21 cellular contexts compared by ENCODE assay signal in the genomic region with DNA sequence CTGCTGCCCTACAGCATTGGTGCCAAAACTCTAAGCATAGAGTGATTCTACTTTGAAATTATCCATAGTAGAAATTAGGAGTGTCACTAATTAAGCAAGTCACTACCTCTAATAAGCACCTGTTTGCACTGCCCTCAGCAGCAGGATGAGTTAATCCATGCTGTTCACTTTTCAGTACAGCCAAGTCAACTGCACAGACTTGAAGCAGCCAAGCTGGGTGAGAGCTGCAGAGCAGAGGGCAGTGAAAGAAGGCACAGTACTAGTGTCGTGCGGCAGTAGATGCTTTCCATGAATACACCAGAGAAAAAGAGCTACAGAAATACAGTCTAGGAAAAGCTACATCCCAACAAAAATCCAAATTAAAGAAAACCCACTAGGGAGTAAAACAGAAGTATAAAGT.
DNase-seq lines count a peak whose midpoint lies in the region; ATAC-seq and TF ChIP-seq lines count a peak whose summit lies in the region.
"Had no signal": no experiment of that assay in that cellular context is flagged by ENCODE, and none has a peak within 500 bp of the region (broad histone marks: within the 10 kb centered on the region; RNA-seq: fewer than 3 reads in every experiment).

No MANE protein-coding gene starts in this region.

- H3K4me1 Mint-ChIP-seq in WTC11, result peaks cover 12% of the 10 kb centered on the region
- H3K4me1 Mint-ChIP-seq in stimulated activated effector memory CD8-positive, alpha-beta T cell treated with anti-CD3 and anti-CD28 coated beads, Interleukin-12 subunit alpha, Interleukin-12 subunit beta, amount 100 ng/mL, for 72 hours, result peaks cover 5% of the 10 kb centered on the region

- no peaks in the 10 kb centered on the region for H3K27me3 Mint-ChIP-seq in WTC11 (ENCODE audit: low read depth)

- H3K27me3 ChIP-seq in left lung, result no peaks in the 10 kb centered on the region

- peaks cover 7 to 9% of the 10 kb centered on the region in 2 donors for H3K4me1 ChIP-seq in left lung

- no peak overlapping the region for H3K27ac ChIP-seq in left lung
- H3K27ac ChIP-seq: 22Rv1, RWPE1 had no signal

- H3K27ac Mint-ChIP-seq in WTC11, result peak overlapping the region; percentile 8
- peak overlapping the region; percentile 10 for H3K27ac Mint-ChIP-seq in stimulated activated effector memory CD8-positive, alpha-beta T cell treated with anti-CD3 and anti-CD28 coated beads, Interleukin-12 subunit alpha, Interleukin-12 subunit beta, amount 100 ng/mL, for 72 hours
- H3K27ac Mint-ChIP-seq: CD8-positive, alpha-beta T cell had no signal

- H3K4me3 ChIP-seq in left lung, result no peak overlapping the region

- intact Hi-C loops in left lung (cut with DNase I), result no loop called here

- CTCF ChIA-PET in WTC11 (lab: Charles Lee), result no interaction called here

- DNase-seq in NCI-H82 (lab: John Stamatoyannopoulos, UW) (peak; percentile 36), NCI-H82 treated with DMSO at 0.1 percent for 48 hours (lab: John Stamatoyannopoulos, UW; ENCODE audit: unreplicated experiment) (no peak), WTC11 (ENCODE audit: low spot score) (no peak), left lung (no peak), NCI-H69 (lab: John Stamatoyannopoulos, UW) (no peak)
- DNase-seq in stimulated activated effector memory CD8-positive, alpha-beta T cell treated with anti-CD3 and anti-CD28 coated beads, Interleukin-12 subunit alpha, Interleukin-12 subunit beta, amount 100 ng/mL, for 72 hours (ENCODE audit: low spot score in 2 of 2), result no peak
- DNase-seq in stimulated activated CD4-positive, alpha-beta T cell treated with anti-CD3 and anti-CD28 coated beads, Interleukin-4, amount 100 ng/mL, for 4 hours, result no peak
- DNase-seq: Calu3; CD8-positive, alpha-beta T cell; DMS153; KBM-7; MM.1S; NCI-H1048; NCI-H1417 treated with DMSO at 0.1 percent for 48 hours; NCI-H187; NK-92 treated with Interleukin-12 subunit alpha and Interleukin-12 subunit beta, amount 100 ng/mL, for 24 hours; SHP77 treated with DMSO at 0.1 percent for 48 hours; SK-N-SH had no signal

- H3K36me3 ChIP-seq in left lung, result peaks cover 0 to 24% of the 10 kb centered on the region in 2 donors

- TF ChIP-seq CTCF in WTC11 (IDR thresholded peaks at IDR 0.05) (no peak), left lung (IDR thresholded peaks at IDR 0.05) (no peak)

- no peak overlapping the region for H3K4me3 Mint-ChIP-seq in WTC11
- no peak overlapping the region for H3K4me3 Mint-ChIP-seq in stimulated activated effector memory CD8-positive, alpha-beta T cell treated with anti-CD3 and anti-CD28 coated beads, Interleukin-12 subunit alpha, Interleukin-12 subunit beta, amount 100 ng/mL, for 72 hours
- H3K4me3 Mint-ChIP-seq: CD8-positive, alpha-beta T cell had no signal

- ATAC-seq in WTC11 (no peak), left lung (peak; percentile 7), GM19035 (IDR thresholded peaks at IDR 0.05; ENCODE audit: unreplicated experiment) (no peak)
- ATAC-seq in stimulated activated effector memory CD8-positive, alpha-beta T cell treated with anti-CD3 and anti-CD28 coated beads, Interleukin-12 subunit alpha, Interleukin-12 subunit beta, amount 100 ng/mL, for 72 hours, result no peak
- ATAC-seq: CD8-positive, alpha-beta T cell had no signal

- H3K9me3 ChIP-seq in left lung, result no peaks in the 10 kb centered on the region
- H3K9me3 ChIP-seq: SK-N-SH had no signal

- peaks cover 15% of the 10 kb centered on the region for H3K36me3 Mint-ChIP-seq in WTC11
- no peaks in the 10 kb centered on the region for H3K36me3 Mint-ChIP-seq in stimulated activated effector memory CD8-positive, alpha-beta T cell treated with anti-CD3 and anti-CD28 coated beads, Interleukin-12 subunit alpha, Interleukin-12 subunit beta, amount 100 ng/mL, for 72 hours

- H3K9me3 Mint-ChIP-seq in WTC11, result no peaks in the 10 kb centered on the region
- H3K9me3 Mint-ChIP-seq in stimulated activated effector memory CD8-positive, alpha-beta T cell treated with anti-CD3 and anti-CD28 coated beads, Interleukin-12 subunit alpha, Interleukin-12 subunit beta, amount 100 ng/mL, for 72 hours, result no peaks in the 10 kb centered on the region
- H3K9me3 Mint-ChIP-seq: CD8-positive, alpha-beta T cell had no signal

- POLR2A ChIA-PET in WTC11 (lab: Charles Lee), result no interaction called here

TF ChIP-seq in WTC11, 78 proteins besides CTCF, POLR2A, EP300 and RAD21:
- TF ChIP-seq CREB1 (CRISPR knock-in tag; IDR thresholded peaks at IDR 0.05) (no peak), PRRX2 (CRISPR knock-in tag; IDR thresholded peaks at IDR 0.05) (no peak), NFE2L1 (CRISPR knock-in tag; IDR thresholded peaks at IDR 0.05) (no peak), HMGA2 (CRISPR knock-in tag; IDR thresholded peaks at IDR 0.05) (no peak), MXD4 (CRISPR knock-in tag; IDR thresholded peaks at IDR 0.05; ENCODE audit: borderline replicate concordance) (no peak), SOX15 (CRISPR knock-in tag; IDR thresholded peaks at IDR 0.05) (no peak), FOXK1 (CRISPR knock-in tag; IDR thresholded peaks at IDR 0.05) (no peak), JAZF1 (CRISPR knock-in tag; IDR thresholded peaks at IDR 0.05) (no peak), ZNF317 (CRISPR knock-in tag; IDR thresholded peaks at IDR 0.05; ENCODE audit: borderline replicate concordance, low read depth) (no peak), OVOL2 (CRISPR knock-in tag; IDR thresholded peaks at IDR 0.05; ENCODE audit: borderline replicate concordance) (no peak)
- TF ChIP-seq, protein P1, sequence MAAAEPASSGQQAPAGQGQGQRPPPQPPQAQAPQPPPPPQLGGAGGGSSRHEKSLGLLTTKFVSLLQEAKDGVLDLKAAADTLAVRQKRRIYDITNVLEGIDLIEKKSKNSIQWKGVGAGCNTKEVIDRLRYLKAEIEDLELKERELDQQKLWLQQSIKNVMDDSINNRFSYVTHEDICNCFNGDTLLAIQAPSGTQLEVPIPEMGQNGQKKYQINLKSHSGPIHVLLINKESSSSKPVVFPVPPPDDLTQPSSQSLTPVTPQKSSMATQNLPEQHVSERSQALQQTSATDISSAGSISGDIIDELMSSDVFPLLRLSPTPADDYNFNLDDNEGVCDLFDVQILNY (CRISPR knock-in tag; IDR thresholded peaks at IDR 0.05), result no peak
- TF ChIP-seq, protein P2, sequence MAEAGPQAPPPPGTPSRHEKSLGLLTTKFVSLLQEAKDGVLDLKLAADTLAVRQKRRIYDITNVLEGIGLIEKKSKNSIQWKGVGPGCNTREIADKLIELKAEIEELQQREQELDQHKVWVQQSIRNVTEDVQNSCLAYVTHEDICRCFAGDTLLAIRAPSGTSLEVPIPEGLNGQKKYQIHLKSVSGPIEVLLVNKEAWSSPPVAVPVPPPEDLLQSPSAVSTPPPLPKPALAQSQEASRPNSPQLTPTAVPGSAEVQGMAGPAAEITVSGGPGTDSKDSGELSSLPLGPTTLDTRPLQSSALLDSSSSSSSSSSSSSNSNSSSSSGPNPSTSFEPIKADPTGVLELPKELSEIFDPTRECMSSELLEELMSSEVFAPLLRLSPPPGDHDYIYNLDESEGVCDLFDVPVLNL (CRISPR knock-in tag; IDR thresholded peaks at IDR 0.05; ENCODE audit: borderline replicate concordance, low read depth), result no peak
- TF ChIP-seq, protein P3, sequence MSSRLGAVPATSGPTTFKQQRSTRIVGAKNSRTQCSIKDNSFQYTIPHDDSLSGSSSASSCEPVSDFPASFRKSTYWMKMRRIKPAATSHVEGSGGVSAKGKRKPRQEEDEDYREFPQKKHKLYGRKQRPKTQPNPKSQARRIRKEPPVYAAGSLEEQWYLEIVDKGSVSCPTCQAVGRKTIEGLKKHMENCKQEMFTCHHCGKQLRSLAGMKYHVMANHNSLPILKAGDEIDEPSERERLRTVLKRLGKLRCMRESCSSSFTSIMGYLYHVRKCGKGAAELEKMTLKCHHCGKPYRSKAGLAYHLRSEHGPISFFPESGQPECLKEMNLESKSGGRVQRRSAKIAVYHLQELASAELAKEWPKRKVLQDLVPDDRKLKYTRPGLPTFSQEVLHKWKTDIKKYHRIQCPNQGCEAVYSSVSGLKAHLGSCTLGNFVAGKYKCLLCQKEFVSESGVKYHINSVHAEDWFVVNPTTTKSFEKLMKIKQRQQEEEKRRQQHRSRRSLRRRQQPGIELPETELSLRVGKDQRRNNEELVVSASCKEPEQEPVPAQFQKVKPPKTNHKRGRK (CRISPR knock-in tag; IDR thresholded peaks at IDR 0.05; ENCODE audit: borderline replicate concordance), result no peak
- TF ChIP-seq, protein P4, sequence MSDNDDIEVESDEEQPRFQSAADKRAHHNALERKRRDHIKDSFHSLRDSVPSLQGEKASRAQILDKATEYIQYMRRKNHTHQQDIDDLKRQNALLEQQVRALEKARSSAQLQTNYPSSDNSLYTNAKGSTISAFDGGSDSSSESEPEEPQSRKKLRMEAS (CRISPR knock-in tag; IDR thresholded peaks at IDR 0.05), result no peak
- TF ChIP-seq, protein P5, sequence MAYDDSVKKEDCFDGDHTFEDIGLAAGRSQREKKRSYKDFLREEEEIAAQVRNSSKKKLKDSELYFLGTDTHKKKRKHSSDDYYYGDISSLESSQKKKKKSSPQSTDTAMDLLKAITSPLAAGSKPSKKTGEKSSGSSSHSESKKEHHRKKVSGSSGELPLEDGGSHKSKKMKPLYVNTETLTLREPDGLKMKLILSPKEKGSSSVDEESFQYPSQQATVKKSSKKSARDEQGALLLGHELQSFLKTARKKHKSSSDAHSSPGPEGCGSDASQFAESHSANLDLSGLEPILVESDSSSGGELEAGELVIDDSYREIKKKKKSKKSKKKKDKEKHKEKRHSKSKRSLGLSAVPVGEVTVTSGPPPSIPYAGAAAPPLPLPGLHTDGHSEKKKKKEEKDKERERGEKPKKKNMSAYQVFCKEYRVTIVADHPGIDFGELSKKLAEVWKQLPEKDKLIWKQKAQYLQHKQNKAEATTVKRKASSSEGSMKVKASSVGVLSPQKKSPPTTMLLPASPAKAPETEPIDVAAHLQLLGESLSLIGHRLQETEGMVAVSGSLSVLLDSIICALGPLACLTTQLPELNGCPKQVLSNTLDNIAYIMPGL (CRISPR knock-in tag; IDR thresholded peaks at IDR 0.05), result no peak
- TF ChIP-seq, protein P6, sequence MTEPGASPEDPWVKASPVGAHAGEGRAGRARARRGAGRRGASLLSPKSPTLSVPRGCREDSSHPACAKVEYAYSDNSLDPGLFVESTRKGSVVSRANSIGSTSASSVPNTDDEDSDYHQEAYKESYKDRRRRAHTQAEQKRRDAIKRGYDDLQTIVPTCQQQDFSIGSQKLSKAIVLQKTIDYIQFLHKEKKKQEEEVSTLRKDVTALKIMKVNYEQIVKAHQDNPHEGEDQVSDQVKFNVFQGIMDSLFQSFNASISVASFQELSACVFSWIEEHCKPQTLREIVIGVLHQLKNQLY (CRISPR knock-in tag; IDR thresholded peaks at IDR 0.05), result no peak
- TF ChIP-seq, protein P7, sequence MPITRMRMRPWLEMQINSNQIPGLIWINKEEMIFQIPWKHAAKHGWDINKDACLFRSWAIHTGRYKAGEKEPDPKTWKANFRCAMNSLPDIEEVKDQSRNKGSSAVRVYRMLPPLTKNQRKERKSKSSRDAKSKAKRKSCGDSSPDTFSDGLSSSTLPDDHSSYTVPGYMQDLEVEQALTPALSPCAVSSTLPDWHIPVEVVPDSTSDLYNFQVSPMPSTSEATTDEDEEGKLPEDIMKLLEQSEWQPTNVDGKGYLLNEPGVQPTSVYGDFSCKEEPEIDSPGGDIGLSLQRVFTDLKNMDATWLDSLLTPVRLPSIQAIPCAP (CRISPR knock-in tag; IDR thresholded peaks at IDR 0.05), result no peak
